1 cellular context compared by ENCODE assay signal in the genomic region with DNA sequence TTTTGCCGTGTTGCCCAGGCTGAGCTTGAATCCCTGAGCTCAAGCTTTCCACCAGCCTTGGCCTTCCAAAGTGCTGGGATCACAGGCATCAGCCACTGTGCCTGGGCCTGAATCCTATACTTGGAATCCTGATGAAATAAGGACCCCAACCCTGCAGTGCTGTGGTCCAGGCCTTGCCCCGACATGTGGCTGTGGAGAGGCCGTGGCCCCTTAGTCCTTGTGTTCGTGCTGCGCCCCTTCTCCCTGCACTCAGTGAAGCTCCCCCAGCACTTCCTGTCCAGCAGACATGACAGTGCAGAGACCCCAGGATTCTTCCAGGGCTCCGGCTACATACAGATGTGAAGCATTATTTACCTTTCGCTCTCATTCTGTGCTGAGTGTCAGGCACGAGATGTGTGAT.
TF ChIP-seq lines count a peak whose summit lies in the region.

No MANE protein-coding gene starts in this region.

TF ChIP-seq in GM23338, 12 proteins besides CTCF, POLR2A, EP300 and RAD21:
- TF ChIP-seq EZH2 (IDR thresholded peaks at IDR 0.05; ENCODE audit: low read depth, unreplicated experiment) (no peak), EZH2phosphoT487 (IDR thresholded peaks at IDR 0.05; ENCODE audit: unreplicated experiment) (no peak), CREB1 (CRISPR knock-in tag; IDR thresholded peaks at IDR 0.05; ENCODE audit: low read depth) (no peak), ZNF114 (CRISPR knock-in tag; IDR thresholded peaks at IDR 0.05) (no peak), ZNF331 (CRISPR knock-in tag; IDR thresholded peaks at IDR 0.05; ENCODE audit: low read depth) (no peak), JUNB (IDR thresholded peaks at IDR 0.05; ENCODE audit: unreplicated experiment) (no peak), POLR2AphosphoS5 (IDR thresholded peaks at IDR 0.05; ENCODE audit: low read depth) (no peak), STAT1 (IDR thresholded peaks at IDR 0.05; ENCODE audit: unreplicated experiment) (no peak), NANOG (IDR thresholded peaks at IDR 0.05; ENCODE audit: borderline replicate concordance) (no peak)
- TF ChIP-seq, protein P1, sequence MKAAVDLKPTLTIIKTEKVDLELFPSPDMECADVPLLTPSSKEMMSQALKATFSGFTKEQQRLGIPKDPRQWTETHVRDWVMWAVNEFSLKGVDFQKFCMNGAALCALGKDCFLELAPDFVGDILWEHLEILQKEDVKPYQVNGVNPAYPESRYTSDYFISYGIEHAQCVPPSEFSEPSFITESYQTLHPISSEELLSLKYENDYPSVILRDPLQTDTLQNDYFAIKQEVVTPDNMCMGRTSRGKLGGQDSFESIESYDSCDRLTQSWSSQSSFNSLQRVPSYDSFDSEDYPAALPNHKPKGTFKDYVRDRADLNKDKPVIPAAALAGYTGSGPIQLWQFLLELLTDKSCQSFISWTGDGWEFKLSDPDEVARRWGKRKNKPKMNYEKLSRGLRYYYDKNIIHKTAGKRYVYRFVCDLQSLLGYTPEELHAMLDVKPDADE (IDR thresholded peaks at IDR 0.05): no peak
- TF ChIP-seq, protein P2, sequence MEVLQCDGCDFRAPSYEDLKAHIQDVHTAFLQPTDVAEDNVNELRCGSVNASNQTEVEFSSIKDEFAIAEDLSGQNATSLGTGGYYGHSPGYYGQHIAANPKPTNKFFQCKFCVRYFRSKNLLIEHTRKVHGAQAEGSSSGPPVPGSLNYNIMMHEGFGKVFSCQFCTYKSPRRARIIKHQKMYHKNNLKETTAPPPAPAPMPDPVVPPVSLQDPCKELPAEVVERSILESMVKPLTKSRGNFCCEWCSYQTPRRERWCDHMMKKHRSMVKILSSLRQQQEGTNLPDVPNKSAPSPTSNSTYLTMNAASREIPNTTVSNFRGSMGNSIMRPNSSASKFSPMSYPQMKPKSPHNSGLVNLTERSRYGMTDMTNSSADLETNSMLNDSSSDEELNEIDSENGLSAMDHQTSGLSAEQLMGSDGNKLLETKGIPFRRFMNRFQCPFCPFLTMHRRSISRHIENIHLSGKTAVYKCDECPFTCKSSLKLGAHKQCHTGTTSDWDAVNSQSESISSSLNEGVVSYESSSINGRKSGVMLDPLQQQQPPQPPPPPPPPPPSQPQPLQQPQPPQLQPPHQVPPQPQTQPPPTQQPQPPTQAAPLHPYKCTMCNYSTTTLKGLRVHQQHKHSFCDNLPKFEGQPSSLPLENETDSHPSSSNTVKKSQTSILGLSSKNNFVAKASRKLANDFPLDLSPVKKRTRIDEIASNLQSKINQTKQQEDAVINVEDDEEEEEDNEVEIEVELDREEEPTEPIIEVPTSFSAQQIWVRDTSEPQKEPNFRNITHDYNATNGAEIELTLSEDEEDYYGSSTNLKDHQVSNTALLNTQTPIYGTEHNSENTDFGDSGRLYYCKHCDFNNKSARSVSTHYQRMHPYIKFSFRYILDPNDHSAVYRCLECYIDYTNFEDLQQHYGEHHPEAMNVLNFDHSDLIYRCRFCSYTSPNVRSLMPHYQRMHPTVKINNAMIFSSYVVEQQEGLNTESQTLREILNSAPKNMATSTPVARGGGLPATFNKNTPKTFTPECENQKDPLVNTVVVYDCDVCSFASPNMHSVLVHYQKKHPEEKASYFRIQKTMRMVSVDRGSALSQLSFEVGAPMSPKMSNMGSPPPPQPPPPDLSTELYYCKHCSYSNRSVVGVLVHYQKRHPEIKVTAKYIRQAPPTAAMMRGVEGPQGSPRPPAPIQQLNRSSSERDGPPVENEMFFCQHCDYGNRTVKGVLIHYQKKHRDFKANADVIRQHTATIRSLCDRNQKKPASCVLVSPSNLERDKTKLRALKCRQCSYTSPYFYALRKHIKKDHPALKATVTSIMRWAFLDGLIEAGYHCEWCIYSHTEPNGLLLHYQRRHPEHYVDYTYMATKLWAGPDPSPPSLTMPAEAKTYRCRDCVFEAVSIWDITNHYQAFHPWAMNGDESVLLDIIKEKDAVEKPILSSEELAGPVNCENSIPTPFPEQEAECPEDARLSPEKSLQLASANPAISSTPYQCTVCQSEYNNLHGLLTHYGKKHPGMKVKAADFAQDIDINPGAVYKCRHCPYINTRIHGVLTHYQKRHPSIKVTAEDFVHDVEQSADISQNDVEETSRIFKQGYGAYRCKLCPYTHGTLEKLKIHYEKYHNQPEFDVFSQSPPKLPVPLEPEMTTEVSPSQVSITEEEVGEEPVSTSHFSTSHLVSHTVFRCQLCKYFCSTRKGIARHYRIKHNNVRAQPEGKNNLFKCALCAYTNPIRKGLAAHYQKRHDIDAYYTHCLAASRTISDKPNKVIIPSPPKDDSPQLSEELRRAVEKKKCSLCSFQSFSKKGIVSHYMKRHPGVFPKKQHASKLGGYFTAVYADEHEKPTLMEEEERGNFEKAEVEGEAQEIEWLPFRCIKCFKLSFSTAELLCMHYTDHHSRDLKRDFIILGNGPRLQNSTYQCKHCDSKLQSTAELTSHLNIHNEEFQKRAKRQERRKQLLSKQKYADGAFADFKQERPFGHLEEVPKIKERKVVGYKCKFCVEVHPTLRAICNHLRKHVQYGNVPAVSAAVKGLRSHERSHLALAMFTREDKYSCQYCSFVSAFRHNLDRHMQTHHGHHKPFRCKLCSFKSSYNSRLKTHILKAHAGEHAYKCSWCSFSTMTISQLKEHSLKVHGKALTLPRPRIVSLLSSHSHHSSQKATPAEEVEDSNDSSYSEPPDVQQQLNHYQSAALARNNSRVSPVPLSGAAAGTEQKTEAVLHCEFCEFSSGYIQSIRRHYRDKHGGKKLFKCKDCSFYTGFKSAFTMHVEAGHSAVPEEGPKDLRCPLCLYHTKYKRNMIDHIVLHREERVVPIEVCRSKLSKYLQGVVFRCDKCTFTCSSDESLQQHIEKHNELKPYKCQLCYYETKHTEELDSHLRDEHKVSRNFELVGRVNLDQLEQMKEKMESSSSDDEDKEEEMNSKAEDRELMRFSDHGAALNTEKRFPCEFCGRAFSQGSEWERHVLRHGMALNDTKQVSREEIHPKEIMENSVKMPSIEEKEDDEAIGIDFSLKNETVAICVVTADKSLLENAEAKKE (CRISPR knock-in tag; IDR thresholded peaks at IDR 0.05): no peak
- TF ChIP-seq, protein P3, sequence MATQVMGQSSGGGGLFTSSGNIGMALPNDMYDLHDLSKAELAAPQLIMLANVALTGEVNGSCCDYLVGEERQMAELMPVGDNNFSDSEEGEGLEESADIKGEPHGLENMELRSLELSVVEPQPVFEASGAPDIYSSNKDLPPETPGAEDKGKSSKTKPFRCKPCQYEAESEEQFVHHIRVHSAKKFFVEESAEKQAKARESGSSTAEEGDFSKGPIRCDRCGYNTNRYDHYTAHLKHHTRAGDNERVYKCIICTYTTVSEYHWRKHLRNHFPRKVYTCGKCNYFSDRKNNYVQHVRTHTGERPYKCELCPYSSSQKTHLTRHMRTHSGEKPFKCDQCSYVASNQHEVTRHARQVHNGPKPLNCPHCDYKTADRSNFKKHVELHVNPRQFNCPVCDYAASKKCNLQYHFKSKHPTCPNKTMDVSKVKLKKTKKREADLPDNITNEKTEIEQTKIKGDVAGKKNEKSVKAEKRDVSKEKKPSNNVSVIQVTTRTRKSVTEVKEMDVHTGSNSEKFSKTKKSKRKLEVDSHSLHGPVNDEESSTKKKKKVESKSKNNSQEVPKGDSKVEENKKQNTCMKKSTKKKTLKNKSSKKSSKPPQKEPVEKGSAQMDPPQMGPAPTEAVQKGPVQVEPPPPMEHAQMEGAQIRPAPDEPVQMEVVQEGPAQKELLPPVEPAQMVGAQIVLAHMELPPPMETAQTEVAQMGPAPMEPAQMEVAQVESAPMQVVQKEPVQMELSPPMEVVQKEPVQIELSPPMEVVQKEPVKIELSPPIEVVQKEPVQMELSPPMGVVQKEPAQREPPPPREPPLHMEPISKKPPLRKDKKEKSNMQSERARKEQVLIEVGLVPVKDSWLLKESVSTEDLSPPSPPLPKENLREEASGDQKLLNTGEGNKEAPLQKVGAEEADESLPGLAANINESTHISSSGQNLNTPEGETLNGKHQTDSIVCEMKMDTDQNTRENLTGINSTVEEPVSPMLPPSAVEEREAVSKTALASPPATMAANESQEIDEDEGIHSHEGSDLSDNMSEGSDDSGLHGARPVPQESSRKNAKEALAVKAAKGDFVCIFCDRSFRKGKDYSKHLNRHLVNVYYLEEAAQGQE (IDR thresholded peaks at IDR 0.05; ENCODE audit: unreplicated experiment): no peak
